Comparison of ENCODE assay signal across 11 cellular contexts in genomic region chr15:24823473-24823872, GRCh38.
DNase-seq lines count a peak whose midpoint lies in the region; ATAC-seq and TF ChIP-seq lines count a peak whose summit lies in the region.
"Had no signal": no experiment of that assay in that cellular context is flagged by ENCODE, and none has a peak within 500 bp of the region (broad histone marks: within the 10 kb centered on the region; RNA-seq: fewer than 3 reads in every experiment).

No MANE protein-coding gene starts in this region.

- DNase-seq in HK-2 (ENCODE audit: unreplicated experiment) (peak; percentile 5), anterior cingulate cortex (lab: John Stamatoyannopoulos, UW) (peak in 49 of 58 donors; percentile 1 to 74 (median 28)), right cardiac atrium (peak; percentile 39 to 79 (median 70)), neuronal stem cell (ENCODE audit: low spot score) (peak; percentile 85), lower lobe of right lung (no peak), AG20443 (ENCODE audit: low spot score) (no peak), immature natural killer cell (no peak)
- DNase-seq in CD8-positive, alpha-beta T cell = no peak
- DNase-seq: CD4-positive, alpha-beta T cell; gastrocnemius medialis had no signal

- H3K27me3 ChIP-seq in right cardiac atrium (ENCODE audit: control insufficient read depth, insufficient read depth) (no peaks in the 10 kb centered on the region), neuronal stem cell (ENCODE audit: control insufficient read depth in 3 of 3, insufficient read depth in 3 of 3, low read depth in 1 of 3, low read length in 3 of 3) (no peaks in the 10 kb centered on the region), lower lobe of right lung (ENCODE audit: low read depth) (no peaks in the 10 kb centered on the region)
- H3K27me3 ChIP-seq in CD8-positive, alpha-beta T cell (ENCODE audit: insufficient read depth, low read length) = no peaks in the 10 kb centered on the region
- H3K27me3 ChIP-seq: gastrocnemius medialis had no signal

- POLR2A ChIA-PET in CD8-positive, alpha-beta T cell (lab: Charles Lee) = no interaction called here

- no peak overlapping the region for H2AK5ac ChIP-seq in neuronal stem cell (ENCODE audit: low read depth, low read length)

- no peak overlapping the region for H3K4me2 ChIP-seq in neuronal stem cell (ENCODE audit: insufficient read depth, low read length, poor library complexity, severe bottlenecking)

- H2BK12ac ChIP-seq in neuronal stem cell (ENCODE audit: low read length) = no peak overlapping the region

- H3K23ac ChIP-seq in neuronal stem cell (ENCODE audit: low read depth, low read length, poor library complexity) = no peak overlapping the region

- H3K9ac ChIP-seq in neuronal stem cell (ENCODE audit: low read depth, low read length, poor library complexity) = no peak overlapping the region

- peaks cover 2% of the 10 kb centered on the region for H3K9me3 ChIP-seq in right cardiac atrium (ENCODE audit: control insufficient read depth, low read length)
- no peaks in the 10 kb centered on the region for H3K9me3 ChIP-seq in neuronal stem cell (replicated peaks in 1 of 2; ENCODE audit: control insufficient read depth in 2 of 2, insufficient read depth in 1 of 2, low read depth in 1 of 2, low read length in 2 of 2)
- H3K9me3 ChIP-seq in lower lobe of right lung = no peaks in the 10 kb centered on the region
- no peaks in the 10 kb centered on the region for H3K9me3 ChIP-seq in CD8-positive, alpha-beta T cell (ENCODE audit: low read length)
- H3K9me3 ChIP-seq: gastrocnemius medialis had no signal

- H3K4ac ChIP-seq in neuronal stem cell (ENCODE audit: low read length) = no peak overlapping the region

- peaks cover 16% of the 10 kb centered on the region for H3K9me3 Mint-ChIP-seq in CD8-positive, alpha-beta T cell
- peaks cover 14 to 56% (median 16%) of the 10 kb centered on the region in 6 donors for H3K9me3 Mint-ChIP-seq in immature natural killer cell

- no peak for TF ChIP-seq CTCF in lower lobe of right lung (IDR thresholded peaks at IDR 0.05)
- TF ChIP-seq CTCF in CD8-positive, alpha-beta T cell (IDR thresholded peaks at IDR 0.05) = no peak

- no peak overlapping the region for H3K14ac ChIP-seq in neuronal stem cell (ENCODE audit: low read length)

- H2AFZ ChIP-seq in neuronal stem cell (ENCODE audit: low read length) = peak overlapping the region; percentile 64

- H3K27me3 Mint-ChIP-seq in CD8-positive, alpha-beta T cell (ENCODE audit: low read depth) = no peaks in the 10 kb centered on the region
- no peaks in the 10 kb centered on the region for H3K27me3 Mint-ChIP-seq in immature natural killer cell (ENCODE audit: low read depth in 3 of 3)
- H3K27me3 Mint-ChIP-seq: CD4-positive, alpha-beta T cell had no signal

- no peaks in the 10 kb centered on the region for H3K36me3 ChIP-seq in neuronal stem cell (replicated peaks in 1 of 2; ENCODE audit: control insufficient read depth in 2 of 2, insufficient read depth in 2 of 2, low read length in 2 of 2)
- H3K36me3 ChIP-seq in lower lobe of right lung = no peaks in the 10 kb centered on the region
- H3K36me3 ChIP-seq in CD8-positive, alpha-beta T cell (ENCODE audit: insufficient read depth, low read length) = no peaks in the 10 kb centered on the region
- H3K36me3 ChIP-seq: gastrocnemius medialis had no signal

- 44% methylated on average over 11 of the region's 11 CpGs for WGBS in right cardiac atrium
- WGBS in neuronal stem cell (ENCODE audit: extremely low coverage in 2 of 2, insufficient read length in 2 of 2, insufficient replicate concordance in 1 of 2), 2 donors = no CpG with 5 or more reads among the region's 11 CpGs

- no peaks in the 10 kb centered on the region for H3K36me3 Mint-ChIP-seq in CD8-positive, alpha-beta T cell
- H3K36me3 Mint-ChIP-seq in immature natural killer cell = peaks cover 0 to 5% (median 0%) of the 10 kb centered on the region in 3 donors

- no peak overlapping the region for H3K4me3 Mint-ChIP-seq in CD8-positive, alpha-beta T cell
- H3K4me3 Mint-ChIP-seq in immature natural killer cell = no peak overlapping the region
- H3K4me3 Mint-ChIP-seq: CD4-positive, alpha-beta T cell had no signal

- H2BK15ac ChIP-seq in neuronal stem cell (ENCODE audit: low read length) = no peak overlapping the region

- H4K8ac ChIP-seq in neuronal stem cell (ENCODE audit: low read depth, low read length) = no peak overlapping the region

- ATAC-seq in right cardiac atrium (peak; percentile 63 to 72), lower lobe of right lung (no peak)
- ATAC-seq in CD8-positive, alpha-beta T cell = no peak
- ATAC-seq: gastrocnemius medialis, HCT116 had no signal

- no peak overlapping the region for H3K18ac ChIP-seq in neuronal stem cell (ENCODE audit: low read length)

- no peak overlapping the region for H2BK5ac ChIP-seq in neuronal stem cell (ENCODE audit: low read length)

- H3K4me3 ChIP-seq in right cardiac atrium (ENCODE audit: low read length) (no peak overlapping the region), neuronal stem cell (ENCODE audit: low read length in 2 of 2) (peak overlapping the region in 1 of 2 donors; percentile 32), lower lobe of right lung (no peak overlapping the region)
- H3K4me3 ChIP-seq in CD8-positive, alpha-beta T cell (ENCODE audit: low read depth, low read length) = no peak overlapping the region
- H3K4me3 ChIP-seq: gastrocnemius medialis had no signal

- H4K91ac ChIP-seq in neuronal stem cell (ENCODE audit: low read depth, low read length, poor library complexity) = no peak overlapping the region

- H2BK120ac ChIP-seq in neuronal stem cell (ENCODE audit: low read depth, low read length) = no peak overlapping the region

- H3K27ac ChIP-seq in right cardiac atrium (ENCODE audit: low read length) = no peak overlapping the region
- no peak overlapping the region for H3K27ac ChIP-seq in neuronal stem cell (replicated peaks; ENCODE audit: low read length)
- no peak overlapping the region for H3K27ac ChIP-seq in lower lobe of right lung
- H3K27ac ChIP-seq in CD8-positive, alpha-beta T cell (ENCODE audit: low read depth, low read length) = no peak overlapping the region
- H3K27ac ChIP-seq: gastrocnemius medialis had no signal

- intact Hi-C loops in right cardiac atrium (cut with DNase I) = no loop called here
- intact Hi-C loops in lower lobe of right lung (cut with DNase I) = no loop called here
- intact Hi-C loops in CD8-positive, alpha-beta T cell (cut with DNase I, micrococcal nuclease) = no loop called here

- H3K79me1 ChIP-seq in neuronal stem cell (ENCODE audit: low read depth, low read length) = no peaks in the 10 kb centered on the region

- H3K4me1 Mint-ChIP-seq in CD8-positive, alpha-beta T cell (ENCODE audit: low read depth) = no peaks in the 10 kb centered on the region
- no peaks in the 10 kb centered on the region for H3K4me1 Mint-ChIP-seq in immature natural killer cell

- no peaks in the 10 kb centered on the region for H3K4me1 ChIP-seq in right cardiac atrium (ENCODE audit: control insufficient read depth, insufficient read depth, low read length)
- H3K4me1 ChIP-seq in neuronal stem cell (ENCODE audit: control insufficient read depth in 2 of 2, insufficient read depth in 1 of 2, low read depth in 1 of 2, low read length in 2 of 2) = peaks cover 0 to 10% of the 10 kb centered on the region in 2 donors
- H3K4me1 ChIP-seq in lower lobe of right lung = no peaks in the 10 kb centered on the region
- no peaks in the 10 kb centered on the region for H3K4me1 ChIP-seq in CD8-positive, alpha-beta T cell (ENCODE audit: insufficient read depth, low read length)
- H3K4me1 ChIP-seq: gastrocnemius medialis had no signal

- CTCF ChIA-PET in CD8-positive, alpha-beta T cell (lab: Charles Lee) = no interaction called here

- H3K27ac Mint-ChIP-seq in CD8-positive, alpha-beta T cell = no peak overlapping the region
- no peak overlapping the region for H3K27ac Mint-ChIP-seq in immature natural killer cell
- H3K27ac Mint-ChIP-seq: CD4-positive, alpha-beta T cell had no signal

Comparison
In these comparisons a context has a peak if more than half of its experiments do, and no peak if none do; other contexts are left out.
1. DNase-seq: peak in HK-2 (single experiment), anterior cingulate cortex (49 of 58), right cardiac atrium (3 of 3) and neuronal stem cell (single experiment); none in lower lobe of right lung (single experiment), CD8-positive, alpha-beta T cell (0 of 7), AG20443 (single experiment) and immature natural killer cell (0 of 3).
2. ATAC-seq: peak in right cardiac atrium (2 of 2); none in lower lobe of right lung (0 of 2) and CD8-positive, alpha-beta T cell (single experiment).